ENCODE assay signal across 1 cellular context in the genomic region with DNA sequence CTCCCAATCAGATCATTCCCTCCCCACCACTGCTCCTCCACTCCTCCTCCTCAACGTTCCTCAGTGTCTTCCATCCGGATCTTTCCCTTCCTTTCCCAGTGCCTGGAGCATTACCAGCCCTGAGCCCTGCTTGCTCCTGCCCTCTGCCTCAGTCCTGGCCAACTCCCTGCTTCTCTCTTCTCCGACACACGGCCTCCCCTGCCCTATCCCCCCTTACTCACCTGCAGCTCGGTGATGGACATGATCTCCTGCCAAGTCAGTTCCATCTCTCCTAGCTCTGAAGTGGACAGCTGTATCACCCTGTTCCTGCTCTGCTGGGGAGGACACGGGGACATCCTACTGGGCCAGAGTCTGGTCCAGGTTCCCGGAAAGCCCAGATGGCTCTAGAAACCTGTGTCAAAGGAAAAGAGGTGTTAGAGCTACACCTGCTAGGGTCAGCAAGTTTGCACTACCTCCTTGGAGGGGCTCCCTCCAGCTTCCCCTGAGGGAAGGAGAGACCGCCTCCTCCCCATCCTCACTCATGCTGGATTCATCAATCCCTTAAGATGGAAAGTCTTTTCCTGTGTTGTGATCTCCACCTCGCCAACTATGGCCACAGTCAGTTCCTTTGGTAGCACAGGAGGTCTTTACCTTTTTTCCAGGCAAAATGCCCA.
TF ChIP-seq lines count a peak whose summit lies in the region.

No MANE protein-coding gene starts in this region.

TF ChIP-seq in K562, 482 proteins besides CTCF, POLR2A, EP300 and RAD21 (continued from another document and continues in another):
- TF ChIP-seq, protein P1, sequence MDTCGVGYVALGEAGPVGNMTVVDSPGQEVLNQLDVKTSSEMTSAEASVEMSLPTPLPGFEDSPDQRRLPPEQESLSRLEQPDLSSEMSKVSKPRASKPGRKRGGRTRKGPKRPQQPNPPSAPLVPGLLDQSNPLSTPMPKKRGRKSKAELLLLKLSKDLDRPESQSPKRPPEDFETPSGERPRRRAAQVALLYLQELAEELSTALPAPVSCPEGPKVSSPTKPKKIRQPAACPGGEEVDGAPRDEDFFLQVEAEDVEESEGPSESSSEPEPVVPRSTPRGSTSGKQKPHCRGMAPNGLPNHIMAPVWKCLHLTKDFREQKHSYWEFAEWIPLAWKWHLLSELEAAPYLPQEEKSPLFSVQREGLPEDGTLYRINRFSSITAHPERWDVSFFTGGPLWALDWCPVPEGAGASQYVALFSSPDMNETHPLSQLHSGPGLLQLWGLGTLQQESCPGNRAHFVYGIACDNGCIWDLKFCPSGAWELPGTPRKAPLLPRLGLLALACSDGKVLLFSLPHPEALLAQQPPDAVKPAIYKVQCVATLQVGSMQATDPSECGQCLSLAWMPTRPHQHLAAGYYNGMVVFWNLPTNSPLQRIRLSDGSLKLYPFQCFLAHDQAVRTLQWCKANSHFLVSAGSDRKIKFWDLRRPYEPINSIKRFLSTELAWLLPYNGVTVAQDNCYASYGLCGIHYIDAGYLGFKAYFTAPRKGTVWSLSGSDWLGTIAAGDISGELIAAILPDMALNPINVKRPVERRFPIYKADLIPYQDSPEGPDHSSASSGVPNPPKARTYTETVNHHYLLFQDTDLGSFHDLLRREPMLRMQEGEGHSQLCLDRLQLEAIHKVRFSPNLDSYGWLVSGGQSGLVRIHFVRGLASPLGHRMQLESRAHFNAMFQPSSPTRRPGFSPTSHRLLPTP (IDR thresholded peaks at IDR 0.05; ENCODE audit: borderline replicate concordance, extremely low read depth, insufficient read length) = no peak
- TF ChIP-seq, protein P2, sequence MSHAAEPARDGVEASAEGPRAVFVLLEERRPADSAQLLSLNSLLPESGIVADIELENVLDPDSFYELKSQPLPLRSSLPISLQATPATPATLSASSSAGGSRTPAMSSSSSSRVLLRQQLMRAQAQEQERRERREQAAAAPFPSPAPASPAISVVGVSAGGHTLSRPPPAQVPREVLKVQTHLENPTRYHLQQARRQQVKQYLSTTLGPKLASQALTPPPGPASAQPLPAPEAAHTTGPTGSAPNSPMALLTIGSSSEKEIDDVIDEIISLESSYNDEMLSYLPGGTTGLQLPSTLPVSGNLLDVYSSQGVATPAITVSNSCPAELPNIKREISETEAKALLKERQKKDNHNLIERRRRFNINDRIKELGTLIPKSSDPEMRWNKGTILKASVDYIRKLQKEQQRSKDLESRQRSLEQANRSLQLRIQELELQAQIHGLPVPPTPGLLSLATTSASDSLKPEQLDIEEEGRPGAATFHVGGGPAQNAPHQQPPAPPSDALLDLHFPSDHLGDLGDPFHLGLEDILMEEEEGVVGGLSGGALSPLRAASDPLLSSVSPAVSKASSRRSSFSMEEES (CRISPR knock-in tag; IDR thresholded peaks at IDR 0.05) = no peak
- TF ChIP-seq ZNF431 (CRISPR knock-in tag; IDR thresholded peaks at IDR 0.05) (peak; percentile 27; the same call in 1 of the 2 replicates), KAT7 (CRISPR knock-in tag; IDR thresholded peaks at IDR 0.05; ENCODE audit: borderline replicate concordance) (no peak), ZNF316 (IDR thresholded peaks at IDR 0.05) (no peak), ZNF644 (tag; IDR thresholded peaks at IDR 0.05; ENCODE audit: low read depth) (no peak), MAFG (tag; conservative IDR thresholded peaks at IDR 0.05) (no peak), ZNF224 (CRISPR knock-in tag; IDR thresholded peaks at IDR 0.05) (no peak), ZNF165 (CRISPR knock-in tag; IDR thresholded peaks at IDR 0.05; ENCODE audit: borderline replicate concordance) (no peak), CAMTA2 (CRISPR knock-in tag; conservative IDR thresholded peaks at IDR 0.05) (no peak), ZNF75A (CRISPR knock-in tag; IDR thresholded peaks at IDR 0.05) (no peak), CBFA2T2 (conservative IDR thresholded peaks at IDR 0.05) (0 out of 2 replicates have a peak, but pooled peaks have one; percentile 12), SUPT5H (IDR thresholded peaks at IDR 0.05) (peak; percentile 78), ETS2 (tag; IDR thresholded peaks at IDR 0.05; ENCODE audit: borderline replicate concordance, poor library complexity, severe bottlenecking) (no peak), EWSR1 (IDR thresholded peaks at IDR 0.05; ENCODE audit: borderline replicate concordance, low read depth, partially characterized antibody) (no peak), HDGF (IDR thresholded peaks at IDR 0.05) (peak; percentile 98), MAZ (CRISPR knock-in tag; conservative IDR thresholded peaks at IDR 0.05 in 1 of 2, IDR thresholded peaks at IDR 0.05 in 1 of 2) (no peak; a peak in 1 of 4 replicates), PTTG1 (tag; IDR thresholded peaks at IDR 0.05; ENCODE audit: low read depth) (no peak), GTF2A2 (tag; IDR thresholded peaks at IDR 0.05) (no peak), ZNF263 (CRISPR knock-in tag; IDR thresholded peaks at IDR 0.05; ENCODE audit: borderline replicate concordance) (peak; percentile 52), POLR2B (IDR thresholded peaks at IDR 0.05; ENCODE audit: low read depth, partially characterized antibody) (peak; percentile 65), TAF7 (tag; IDR thresholded peaks at IDR 0.05) (no peak)
- TF ChIP-seq, protein P3, sequence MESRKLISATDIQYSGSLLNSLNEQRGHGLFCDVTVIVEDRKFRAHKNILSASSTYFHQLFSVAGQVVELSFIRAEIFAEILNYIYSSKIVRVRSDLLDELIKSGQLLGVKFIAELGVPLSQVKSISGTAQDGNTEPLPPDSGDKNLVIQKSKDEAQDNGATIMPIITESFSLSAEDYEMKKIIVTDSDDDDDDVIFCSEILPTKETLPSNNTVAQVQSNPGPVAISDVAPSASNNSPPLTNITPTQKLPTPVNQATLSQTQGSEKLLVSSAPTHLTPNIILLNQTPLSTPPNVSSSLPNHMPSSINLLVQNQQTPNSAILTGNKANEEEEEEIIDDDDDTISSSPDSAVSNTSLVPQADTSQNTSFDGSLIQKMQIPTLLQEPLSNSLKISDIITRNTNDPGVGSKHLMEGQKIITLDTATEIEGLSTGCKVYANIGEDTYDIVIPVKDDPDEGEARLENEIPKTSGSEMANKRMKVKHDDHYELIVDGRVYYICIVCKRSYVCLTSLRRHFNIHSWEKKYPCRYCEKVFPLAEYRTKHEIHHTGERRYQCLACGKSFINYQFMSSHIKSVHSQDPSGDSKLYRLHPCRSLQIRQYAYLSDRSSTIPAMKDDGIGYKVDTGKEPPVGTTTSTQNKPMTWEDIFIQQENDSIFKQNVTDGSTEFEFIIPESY (CRISPR knock-in tag; IDR thresholded peaks at IDR 0.05) = no peak
- TF ChIP-seq, protein P4, sequence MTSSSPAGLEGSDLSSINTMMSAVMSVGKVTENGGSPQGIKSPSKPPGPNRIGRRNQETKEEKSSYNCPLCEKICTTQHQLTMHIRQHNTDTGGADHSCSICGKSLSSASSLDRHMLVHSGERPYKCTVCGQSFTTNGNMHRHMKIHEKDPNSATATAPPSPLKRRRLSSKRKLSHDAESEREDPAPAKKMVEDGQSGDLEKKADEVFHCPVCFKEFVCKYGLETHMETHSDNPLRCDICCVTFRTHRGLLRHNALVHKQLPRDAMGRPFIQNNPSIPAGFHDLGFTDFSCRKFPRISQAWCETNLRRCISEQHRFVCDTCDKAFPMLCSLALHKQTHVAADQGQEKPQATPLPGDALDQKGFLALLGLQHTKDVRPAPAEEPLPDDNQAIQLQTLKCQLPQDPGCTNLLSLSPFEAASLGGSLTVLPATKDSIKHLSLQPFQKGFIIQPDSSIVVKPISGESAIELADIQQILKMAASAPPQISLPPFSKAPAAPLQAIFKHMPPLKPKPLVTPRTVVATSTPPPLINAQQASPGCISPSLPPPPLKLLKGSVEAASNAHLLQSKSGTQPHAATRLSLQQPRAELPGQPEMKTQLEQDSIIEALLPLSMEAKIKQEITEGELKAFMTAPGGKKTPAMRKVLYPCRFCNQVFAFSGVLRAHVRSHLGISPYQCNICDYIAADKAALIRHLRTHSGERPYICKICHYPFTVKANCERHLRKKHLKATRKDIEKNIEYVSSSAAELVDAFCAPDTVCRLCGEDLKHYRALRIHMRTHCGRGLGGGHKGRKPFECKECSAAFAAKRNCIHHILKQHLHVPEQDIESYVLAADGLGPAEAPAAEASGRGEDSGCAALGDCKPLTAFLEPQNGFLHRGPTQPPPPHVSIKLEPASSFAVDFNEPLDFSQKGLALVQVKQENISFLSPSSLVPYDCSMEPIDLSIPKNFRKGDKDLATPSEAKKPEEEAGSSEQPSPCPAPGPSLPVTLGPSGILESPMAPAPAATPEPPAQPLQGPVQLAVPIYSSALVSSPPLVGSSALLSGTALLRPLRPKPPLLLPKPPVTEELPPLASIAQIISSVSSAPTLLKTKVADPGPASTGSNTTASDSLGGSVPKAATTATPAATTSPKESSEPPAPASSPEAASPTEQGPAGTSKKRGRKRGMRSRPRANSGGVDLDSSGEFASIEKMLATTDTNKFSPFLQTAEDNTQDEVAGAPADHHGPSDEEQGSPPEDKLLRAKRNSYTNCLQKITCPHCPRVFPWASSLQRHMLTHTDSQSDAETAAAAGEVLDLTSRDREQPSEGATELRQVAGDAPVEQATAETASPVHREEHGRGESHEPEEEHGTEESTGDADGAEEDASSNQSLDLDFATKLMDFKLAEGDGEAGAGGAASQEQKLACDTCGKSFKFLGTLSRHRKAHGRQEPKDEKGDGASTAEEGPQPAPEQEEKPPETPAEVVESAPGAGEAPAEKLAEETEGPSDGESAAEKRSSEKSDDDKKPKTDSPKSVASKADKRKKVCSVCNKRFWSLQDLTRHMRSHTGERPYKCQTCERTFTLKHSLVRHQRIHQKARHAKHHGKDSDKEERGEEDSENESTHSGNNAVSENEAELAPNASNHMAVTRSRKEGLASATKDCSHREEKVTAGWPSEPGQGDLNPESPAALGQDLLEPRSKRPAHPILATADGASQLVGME (CRISPR knock-in tag; IDR thresholded peaks at IDR 0.05) = peak; percentile 62; the same call in 1 of the 2 replicates
- TF ChIP-seq, protein P5, sequence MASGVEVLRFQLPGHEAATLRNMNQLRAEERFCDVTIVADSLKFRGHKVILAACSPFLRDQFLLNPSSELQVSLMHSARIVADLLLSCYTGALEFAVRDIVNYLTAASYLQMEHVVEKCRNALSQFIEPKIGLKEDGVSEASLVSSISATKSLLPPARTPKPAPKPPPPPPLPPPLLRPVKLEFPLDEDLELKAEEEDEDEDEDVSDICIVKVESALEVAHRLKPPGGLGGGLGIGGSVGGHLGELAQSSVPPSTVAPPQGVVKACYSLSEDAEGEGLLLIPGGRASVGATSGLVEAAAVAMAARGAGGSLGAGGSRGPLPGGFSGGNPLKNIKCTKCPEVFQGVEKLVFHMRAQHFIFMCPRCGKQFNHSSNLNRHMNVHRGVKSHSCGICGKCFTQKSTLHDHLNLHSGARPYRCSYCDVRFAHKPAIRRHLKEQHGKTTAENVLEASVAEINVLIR (CRISPR knock-in tag; IDR thresholded peaks at IDR 0.05) = no peak
- TF ChIP-seq, protein P6, sequence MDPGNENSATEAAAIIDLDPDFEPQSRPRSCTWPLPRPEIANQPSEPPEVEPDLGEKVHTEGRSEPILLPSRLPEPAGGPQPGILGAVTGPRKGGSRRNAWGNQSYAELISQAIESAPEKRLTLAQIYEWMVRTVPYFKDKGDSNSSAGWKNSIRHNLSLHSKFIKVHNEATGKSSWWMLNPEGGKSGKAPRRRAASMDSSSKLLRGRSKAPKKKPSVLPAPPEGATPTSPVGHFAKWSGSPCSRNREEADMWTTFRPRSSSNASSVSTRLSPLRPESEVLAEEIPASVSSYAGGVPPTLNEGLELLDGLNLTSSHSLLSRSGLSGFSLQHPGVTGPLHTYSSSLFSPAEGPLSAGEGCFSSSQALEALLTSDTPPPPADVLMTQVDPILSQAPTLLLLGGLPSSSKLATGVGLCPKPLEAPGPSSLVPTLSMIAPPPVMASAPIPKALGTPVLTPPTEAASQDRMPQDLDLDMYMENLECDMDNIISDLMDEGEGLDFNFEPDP (CRISPR knock-in tag; IDR thresholded peaks at IDR 0.05) = no peak
- TF ChIP-seq, protein P7, sequence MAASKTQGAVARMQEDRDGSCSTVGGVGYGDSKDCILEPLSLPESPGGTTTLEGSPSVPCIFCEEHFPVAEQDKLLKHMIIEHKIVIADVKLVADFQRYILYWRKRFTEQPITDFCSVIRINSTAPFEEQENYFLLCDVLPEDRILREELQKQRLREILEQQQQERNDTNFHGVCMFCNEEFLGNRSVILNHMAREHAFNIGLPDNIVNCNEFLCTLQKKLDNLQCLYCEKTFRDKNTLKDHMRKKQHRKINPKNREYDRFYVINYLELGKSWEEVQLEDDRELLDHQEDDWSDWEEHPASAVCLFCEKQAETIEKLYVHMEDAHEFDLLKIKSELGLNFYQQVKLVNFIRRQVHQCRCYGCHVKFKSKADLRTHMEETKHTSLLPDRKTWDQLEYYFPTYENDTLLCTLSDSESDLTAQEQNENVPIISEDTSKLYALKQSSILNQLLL (CRISPR knock-in tag; IDR thresholded peaks at IDR 0.05; ENCODE audit: borderline replicate concordance) = no peak
- TF ChIP-seq, protein P8, sequence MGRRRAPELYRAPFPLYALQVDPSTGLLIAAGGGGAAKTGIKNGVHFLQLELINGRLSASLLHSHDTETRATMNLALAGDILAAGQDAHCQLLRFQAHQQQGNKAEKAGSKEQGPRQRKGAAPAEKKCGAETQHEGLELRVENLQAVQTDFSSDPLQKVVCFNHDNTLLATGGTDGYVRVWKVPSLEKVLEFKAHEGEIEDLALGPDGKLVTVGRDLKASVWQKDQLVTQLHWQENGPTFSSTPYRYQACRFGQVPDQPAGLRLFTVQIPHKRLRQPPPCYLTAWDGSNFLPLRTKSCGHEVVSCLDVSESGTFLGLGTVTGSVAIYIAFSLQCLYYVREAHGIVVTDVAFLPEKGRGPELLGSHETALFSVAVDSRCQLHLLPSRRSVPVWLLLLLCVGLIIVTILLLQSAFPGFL (CRISPR knock-in tag; IDR thresholded peaks at IDR 0.05) = no peak
- TF ChIP-seq, protein P9, sequence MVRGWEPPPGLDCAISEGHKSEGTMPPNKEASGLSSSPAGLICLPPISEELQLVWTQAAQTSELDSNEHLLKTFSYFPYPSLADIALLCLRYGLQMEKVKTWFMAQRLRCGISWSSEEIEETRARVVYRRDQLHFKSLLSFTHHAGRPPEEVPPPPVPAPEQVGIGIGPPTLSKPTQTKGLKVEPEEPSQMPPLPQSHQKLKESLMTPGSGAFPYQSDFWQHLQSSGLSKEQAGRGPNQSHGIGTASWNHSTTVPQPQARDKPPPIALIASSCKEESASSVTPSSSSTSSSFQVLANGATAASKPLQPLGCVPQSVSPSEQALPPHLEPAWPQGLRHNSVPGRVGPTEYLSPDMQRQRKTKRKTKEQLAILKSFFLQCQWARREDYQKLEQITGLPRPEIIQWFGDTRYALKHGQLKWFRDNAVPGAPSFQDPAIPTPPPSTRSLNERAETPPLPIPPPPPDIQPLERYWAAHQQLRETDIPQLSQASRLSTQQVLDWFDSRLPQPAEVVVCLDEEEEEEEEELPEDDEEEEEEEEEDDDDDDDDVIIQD (CRISPR knock-in tag; IDR thresholded peaks at IDR 0.05) = no peak
- TF ChIP-seq, protein P10, sequence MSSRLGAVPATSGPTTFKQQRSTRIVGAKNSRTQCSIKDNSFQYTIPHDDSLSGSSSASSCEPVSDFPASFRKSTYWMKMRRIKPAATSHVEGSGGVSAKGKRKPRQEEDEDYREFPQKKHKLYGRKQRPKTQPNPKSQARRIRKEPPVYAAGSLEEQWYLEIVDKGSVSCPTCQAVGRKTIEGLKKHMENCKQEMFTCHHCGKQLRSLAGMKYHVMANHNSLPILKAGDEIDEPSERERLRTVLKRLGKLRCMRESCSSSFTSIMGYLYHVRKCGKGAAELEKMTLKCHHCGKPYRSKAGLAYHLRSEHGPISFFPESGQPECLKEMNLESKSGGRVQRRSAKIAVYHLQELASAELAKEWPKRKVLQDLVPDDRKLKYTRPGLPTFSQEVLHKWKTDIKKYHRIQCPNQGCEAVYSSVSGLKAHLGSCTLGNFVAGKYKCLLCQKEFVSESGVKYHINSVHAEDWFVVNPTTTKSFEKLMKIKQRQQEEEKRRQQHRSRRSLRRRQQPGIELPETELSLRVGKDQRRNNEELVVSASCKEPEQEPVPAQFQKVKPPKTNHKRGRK (tag; IDR thresholded peaks at IDR 0.05) = 0 out of 2 replicates have a peak, but pooled peaks have one; percentile 49
